In the genomic region with DNA sequence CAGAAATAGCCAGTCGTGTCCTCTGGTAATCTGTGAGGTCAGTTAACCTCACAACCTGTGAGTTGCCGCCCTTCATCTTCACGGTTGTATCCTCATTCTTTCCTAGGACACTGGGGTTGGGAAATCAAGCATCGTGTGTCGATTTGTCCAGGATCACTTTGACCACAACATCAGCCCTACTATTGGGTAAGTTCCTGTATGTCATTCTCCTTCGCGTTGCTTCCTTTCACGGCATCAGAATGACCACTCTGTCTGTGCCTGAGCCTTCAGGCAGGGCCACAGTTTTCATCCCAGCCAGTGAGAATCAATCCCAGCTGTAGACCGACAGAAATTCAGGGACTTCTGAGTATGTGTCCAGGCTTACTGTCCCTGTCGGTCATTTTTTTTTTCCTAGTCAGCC, we compare ENCODE assay signal across 17 cellular contexts.
DNase-seq lines count a peak whose midpoint lies in the region; TF ChIP-seq lines count a peak whose summit lies in the region.
"Had no signal": no experiment of that assay in that cellular context is flagged by ENCODE, and none has a peak within 500 bp of the region (broad histone marks: within the 10 kb centered on the region; RNA-seq: fewer than 3 reads in every experiment).

No MANE protein-coding gene starts in this region.

- no peaks in the 10 kb centered on the region for H3K27me3 ChIP-seq in neutrophil
- H3K27me3 ChIP-seq in CD4-positive, alpha-beta memory T cell (ENCODE audit: insufficient read depth, low read length), result no peaks in the 10 kb centered on the region
- H3K27me3 ChIP-seq: gastrocnemius medialis had no signal

- H3K4me3 ChIP-seq in fibroblast of villous mesenchyme (ENCODE audit: low read depth, low read length) (no peak overlapping the region), neutrophil (ENCODE audit: low read depth in 1 of 2, low read length in 1 of 2) (peak overlapping the region; percentile 13 to 23)
- H3K4me3 ChIP-seq in CD4-positive, alpha-beta memory T cell (ENCODE audit: low read length in 2 of 2), result no peak overlapping the region
- H3K4me3 ChIP-seq: gastrocnemius medialis had no signal

- CTCF ChIA-PET in CD4-positive, alpha-beta memory T cell (lab: Charles Lee; ENCODE audit: partially characterized antibody), result no interaction called here

- intact Hi-C loops in CD4-positive, alpha-beta memory T cell (cut with micrococcal nuclease), result no loop called here

- no peaks in the 10 kb centered on the region for H3K36me3 Mint-ChIP-seq in CD4-positive, alpha-beta memory T cell
- H3K36me3 Mint-ChIP-seq: brain had no signal

- DNase-seq in AML-193 (lab: John Stamatoyannopoulos, UW) (peak; percentile 79 to 89), NOMO-1 treated with DMSO at 0.1 percent for 48 hours (lab: John Stamatoyannopoulos, UW; ENCODE audit: unreplicated experiment) (peak; percentile 77), fibroblast of villous mesenchyme (ENCODE audit: low read depth) (peak; percentile 73), NCI-H526 treated with DMSO at 0.1 percent for 48 hours (lab: John Stamatoyannopoulos, UW) (no peak), NCI-H1092 (lab: John Stamatoyannopoulos, UW) (no peak), OCI-M2 (lab: John Stamatoyannopoulos, UW; ENCODE audit: unreplicated experiment) (no peak)
- no peak for DNase-seq in CD4-positive, alpha-beta memory T cell
- DNase-seq: activated CD8-positive, alpha-beta T cell treated with anti-CD3 and anti-CD28 coated beads for 36 hours; activated gamma-delta T cell; DMS153; effector memory CD4-positive, alpha-beta T cell; gastrocnemius medialis; NCI-H1436; NCI-H510A treated with DMSO at 0.1 percent for 48 hours; small intestine had no signal

- peaks cover 100% of the 10 kb centered on the region in 2 experiments for H3K4me1 ChIP-seq in neutrophil (ENCODE audit: control insufficient read depth in 1 of 2, insufficient read depth in 1 of 2, low read depth in 1 of 2, low read length in 1 of 2)
- H3K4me1 ChIP-seq in CD4-positive, alpha-beta memory T cell (ENCODE audit: insufficient read depth, low read length), result no peaks in the 10 kb centered on the region
- H3K4me1 ChIP-seq: gastrocnemius medialis had no signal

- no peaks in the 10 kb centered on the region for H3K4me1 Mint-ChIP-seq in CD4-positive, alpha-beta memory T cell

- no peak overlapping the region for H3K27ac Mint-ChIP-seq in CD4-positive, alpha-beta memory T cell
- H3K27ac Mint-ChIP-seq: activated CD8-positive, alpha-beta T cell treated with anti-CD3 and anti-CD28 coated beads for 36 hours; brain had no signal

- POLR2A ChIA-PET in CD4-positive, alpha-beta memory T cell (lab: Charles Lee; ENCODE audit: partially characterized antibody), result no interaction called here

- H3K27ac ChIP-seq in neutrophil, result peak overlapping the region; percentile 89
- no peak overlapping the region for H3K27ac ChIP-seq in CD4-positive, alpha-beta memory T cell (ENCODE audit: low read depth, low read length)

- no peaks in the 10 kb centered on the region for H3K9me3 ChIP-seq in neutrophil
- H3K9me3 ChIP-seq in CD4-positive, alpha-beta memory T cell (ENCODE audit: control insufficient read depth in 1 of 2, low read length in 2 of 2), result no peaks in the 10 kb centered on the region
- H3K9me3 ChIP-seq: gastrocnemius medialis had no signal

- peaks cover 0 to 10% (median 0%) of the 10 kb centered on the region in 8 donors for H3K9me3 Mint-ChIP-seq in CD4-positive, alpha-beta memory T cell
- H3K9me3 Mint-ChIP-seq: activated CD8-positive, alpha-beta T cell treated with anti-CD3 and anti-CD28 coated beads for 36 hours had no signal

- TF ChIP-seq CTCF in fibroblast of villous mesenchyme (IDR thresholded peaks at IDR 0.05; ENCODE audit: insufficient read depth, low read depth, low read length) (no peak), neutrophil (IDR thresholded peaks at IDR 0.05) (no peak)

- H3K4me3 Mint-ChIP-seq in CD4-positive, alpha-beta memory T cell, result no peak overlapping the region
- H3K4me3 Mint-ChIP-seq: activated CD8-positive, alpha-beta T cell treated with anti-CD3 and anti-CD28 coated beads for 36 hours; brain had no signal

- peaks cover 15 to 17% of the 10 kb centered on the region in 2 donors for H3K27me3 Mint-ChIP-seq in CD4-positive, alpha-beta memory T cell

- peaks cover 4% of the 10 kb centered on the region for H3K36me3 ChIP-seq in neutrophil
- H3K36me3 ChIP-seq in CD4-positive, alpha-beta memory T cell (ENCODE audit: insufficient read depth, low read length), result no peaks in the 10 kb centered on the region
- H3K36me3 ChIP-seq: gastrocnemius medialis had no signal

Comparison
In these comparisons a context has a peak if more than half of its experiments do, and no peak if none do; other contexts are left out.
1. DNase-seq: peak in AML-193 (2 of 2), NOMO-1 treated with DMSO at 0.1 percent for 48 hours (single experiment) and fibroblast of villous mesenchyme (single experiment); none in NCI-H526 treated with DMSO at 0.1 percent for 48 hours (single experiment), NCI-H1092 (single experiment), CD4-positive, alpha-beta memory T cell (0 of 5) and OCI-M2 (single experiment).
2. H3K4me3 ChIP-seq: peak in neutrophil (2 of 2); none in fibroblast of villous mesenchyme (single experiment) and CD4-positive, alpha-beta memory T cell (0 of 2).